Comparison of ENCODE assay signal across 9 cellular contexts in genomic region chr7:77811895-77812685, GRCh38. TPM values are rescaled to one million over a fixed set of nuclear protein-coding genes. Genes with fewer than 3 reads are reported as not detected.
A peak's percentile ranks its signal among the peaks of the same experiment; 100 is the strongest.
DNase-seq lines count a peak whose midpoint lies in the region; ATAC-seq and TF ChIP-seq lines count a peak whose summit lies in the region.
"Had no signal": no experiment of that assay in that cellular context is flagged by ENCODE, and none has a peak within 500 bp of the region (broad histone marks: within the 10 kb centered on the region; RNA-seq: fewer than 3 reads in every experiment).

No MANE protein-coding gene starts in this region.

- TF ChIP-seq POLR2A in GM18505 (IDR thresholded peaks at IDR 0.05; ENCODE audit: borderline replicate concordance, extremely low read depth, insufficient read depth, insufficient read length) = no peak

- DNase-seq in A172 (ENCODE audit: low spot score) = peak; percentile 65
- DNase-seq in HCEC 1CT = peak; percentile 88
- DNase-seq in amniotic stem cell (lab: John Stamatoyannopoulos, UW) = peak; percentile 68
- DNase-seq in inferior parietal cortex (ENCODE audit: extremely low spot score) = peak; percentile 43
- DNase-seq in midbrain (lab: John Stamatoyannopoulos, UW) = no peak
- DNase-seq in NCI-H446 (lab: John Stamatoyannopoulos, UW) = no peak
- no peak for DNase-seq in NCI-H82 (lab: John Stamatoyannopoulos, UW)
- DNase-seq: testis had no signal

- no peak for ATAC-seq in GM18505 (IDR thresholded peaks at IDR 0.05; ENCODE audit: unreplicated experiment)

RNA-seq across cellular contexts. Expression of gene PHTF2, which starts 13.5 kb away (rescaled TPM):
- total RNA-seq in A172 (2014; rRNA removed; shearing (Covaris generic)) = 95.4 and 108 TPM in 2 replicates

RNA-seq across cellular contexts. Expression of gene TMEM60, which starts 13.9 kb away (rescaled TPM):
- 55.6 and 65.4 TPM in 2 replicates for total RNA-seq in A172 (2014; rRNA removed; shearing (Covaris generic))

Comparison
In these comparisons a context has a peak if more than half of its experiments do, and no peak if none do; other contexts are left out.
1. DNase-seq: peak in A172 (single experiment), HCEC 1CT (single experiment), amniotic stem cell (single experiment) and inferior parietal cortex (single experiment); none in midbrain (single experiment), NCI-H446 (0 of 2) and NCI-H82 (single experiment).